Comparison of ENCODE assay signal across 10 cellular contexts in genomic region chr5:10825897-10826644, GRCh38.
A peak's percentile ranks its signal among the peaks of the same experiment; 100 is the strongest.
DNase-seq lines count a peak whose midpoint lies in the region; ATAC-seq and TF ChIP-seq lines count a peak whose summit lies in the region.
"Had no signal": no experiment of that assay in that cellular context is flagged by ENCODE, and none has a peak within 500 bp of the region (broad histone marks: within the 10 kb centered on the region; RNA-seq: fewer than 3 reads in every experiment).

No MANE protein-coding gene starts in this region.

- no peaks in the 10 kb centered on the region for H3K79me2 ChIP-seq in OCI-LY7 (ENCODE audit: insufficient read depth, low read depth, low read length)
- H3K79me2 ChIP-seq in hepatocyte: no peaks in the 10 kb centered on the region

- TF ChIP-seq CTCF in 22Rv1 (IDR thresholded peaks at IDR 0.05) (peak; percentile 43), OCI-LY7 (conservative IDR thresholded peaks at IDR 0.05; ENCODE audit: low read length) (peak; percentile 75), psoas muscle (IDR thresholded peaks at IDR 0.05) (no peak), hepatocyte (IDR thresholded peaks at IDR 0.05; ENCODE audit: poor library complexity) (no peak)

- H3K9me2 ChIP-seq in OCI-LY7 (ENCODE audit: insufficient read depth, low read length): no peaks in the 10 kb centered on the region
- H3K9me2 ChIP-seq in hepatocyte (replicated peaks; ENCODE audit: insufficient read depth): no peaks in the 10 kb centered on the region

- peak overlapping the region; percentile 30 for H3K4me2 ChIP-seq in OCI-LY7 (ENCODE audit: low read length)
- no peak overlapping the region for H3K4me2 ChIP-seq in hepatocyte

- POLR2A ChIA-PET in OCI-LY7 (lab: Charles Lee): interaction anchor here (0.7 to 2.1 kb wide), 5 partner anchors 8 to 853 kb away, joined by 3 to 4 read pairs (median 3); no protein-coding TSS in a partner anchor

- ATAC-seq in GM18873 (IDR thresholded peaks at IDR 0.05; ENCODE audit: low FRiP score, unreplicated experiment): peak; percentile 88
- ATAC-seq in HG02938 (IDR thresholded peaks at IDR 0.05; ENCODE audit: unreplicated experiment): peak; percentile 87
- no peak for ATAC-seq in psoas muscle

- intact Hi-C loops in OCI-LY7 (cut with micrococcal nuclease; ENCODE audit: unreplicated experiment): no loop called here
- intact Hi-C loops in psoas muscle (cut with DNase I): no loop called here

- H3K27ac ChIP-seq in 22Rv1 (no peak overlapping the region), OCI-LY7 (ENCODE audit: low read depth, low read length, poor library complexity, severe bottlenecking) (no peak overlapping the region), psoas muscle (no peak overlapping the region), hepatocyte (no peak overlapping the region)

- H3K4me3 ChIP-seq in OCI-LY7 (ENCODE audit: low read depth, low read length, poor library complexity, severe bottlenecking) (no peak overlapping the region), psoas muscle (no peak overlapping the region), hepatocyte (no peak overlapping the region)

- peaks cover 12% of the 10 kb centered on the region for H3K4me1 ChIP-seq in OCI-LY7 (ENCODE audit: insufficient read depth, low read length, poor library complexity, severe bottlenecking)
- H3K4me1 ChIP-seq in psoas muscle: no peaks in the 10 kb centered on the region
- peaks cover under 1% of the 10 kb centered on the region for H3K4me1 ChIP-seq in hepatocyte (ENCODE audit: insufficient read depth)

- CTCF ChIA-PET in OCI-LY7 (lab: Charles Lee; ENCODE audit: unreplicated experiment): no interaction called here

- H4K20me1 ChIP-seq in OCI-LY7 (ENCODE audit: insufficient read depth, low read length): no peaks in the 10 kb centered on the region
- no peaks in the 10 kb centered on the region for H4K20me1 ChIP-seq in hepatocyte (ENCODE audit: insufficient read depth, poor library complexity, severe bottlenecking)

- H3K27me3 ChIP-seq in psoas muscle (ENCODE audit: insufficient read depth in 3 of 3, low read length in 2 of 3) (peaks cover 0 to 2% (median 0%) of the 10 kb centered on the region in 3 donors), hepatocyte (no peaks in the 10 kb centered on the region)

- 77 to 89% (median 86%) methylated on average over 4 of the region's 4 CpGs for WGBS in psoas muscle, 3 donors
- 89% methylated on average over 4 of the region's 4 CpGs for WGBS in hepatocyte (ENCODE audit: low lambda C conversion rate, missing lambda C conversion rate)

- H3K9me3 ChIP-seq in OCI-LY7 (ENCODE audit: low read length): no peaks in the 10 kb centered on the region
- H3K9me3 ChIP-seq in psoas muscle: no peaks in the 10 kb centered on the region
- no peaks in the 10 kb centered on the region for H3K9me3 ChIP-seq in hepatocyte (ENCODE audit: low read depth)

- no TSS peak for BruUV-seq in OCI-LY7 (replicated peaks; lab: Mats Ljungman, UMichigan)

- DNase-seq in OCI-LY7 (ENCODE audit: low spot score) (peak; percentile 29), kidney glomerular epithelial cell (lab: John Stamatoyannopoulos, UW) (no peak), mesenteric fat pad (ENCODE audit: low spot score) (no peak), psoas muscle (no peak), hepatocyte (ENCODE audit: low spot score) (no peak)
- DNase-seq: NCI-H1436, T1000 had no signal

- H2AFZ ChIP-seq in OCI-LY7 (ENCODE audit: low read length): peak overlapping the region; percentile 65; the same call in 1 of the 2 replicates
- no peak overlapping the region for H2AFZ ChIP-seq in hepatocyte

- H3K36me3 ChIP-seq in OCI-LY7 (ENCODE audit: insufficient read depth, low read length): no peaks in the 10 kb centered on the region
- H3K36me3 ChIP-seq in psoas muscle (ENCODE audit: insufficient read depth in 1 of 2, low read depth in 1 of 2): no peaks in the 10 kb centered on the region
- H3K36me3 ChIP-seq in hepatocyte (replicated peaks; ENCODE audit: insufficient read depth, low read depth): no peaks in the 10 kb centered on the region

Comparison
In these comparisons a context has a peak if more than half of its experiments do, and no peak if none do; other contexts are left out.
1. CTCF ChIP-seq: peak in 22Rv1 (single experiment) and OCI-LY7 (single experiment); none in psoas muscle (single experiment) and hepatocyte (single experiment).
2. ATAC-seq: peak in GM18873 (single experiment) and HG02938 (single experiment); none in psoas muscle (0 of 4).